ENCODE assay signal across 32 cellular contexts in the genomic region with DNA sequence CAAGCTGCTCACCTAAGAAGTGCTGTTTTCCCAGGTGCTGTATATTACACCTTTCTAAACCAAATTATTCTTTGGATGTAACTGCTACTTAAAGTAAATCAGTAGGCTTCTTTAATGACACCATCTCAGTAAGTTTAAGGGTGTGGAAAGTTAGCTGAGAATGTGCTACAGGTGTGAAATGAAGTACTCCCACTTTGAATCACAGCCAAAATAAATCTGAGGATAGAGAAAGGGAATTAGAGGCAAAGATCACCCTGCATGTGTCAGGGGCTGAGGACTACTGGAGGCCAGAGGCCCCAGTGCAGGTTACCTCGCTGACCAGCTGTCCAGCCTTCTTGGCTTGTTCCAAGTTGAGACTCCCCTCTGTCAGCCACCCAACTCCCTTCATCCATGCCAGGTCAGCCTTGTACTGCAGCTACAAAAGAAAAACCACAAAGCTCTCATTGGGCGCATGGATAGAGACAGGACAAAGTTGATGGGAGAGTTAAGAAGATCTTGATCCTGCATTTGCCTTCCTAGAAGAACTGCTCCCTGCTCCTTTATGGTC. TPM values are rescaled to one million over a fixed set of nuclear protein-coding genes. Genes with fewer than 3 reads are reported as not detected.
"Had no signal": no experiment of that assay in that cellular context is flagged by ENCODE, and none has a peak within 500 bp of the region (broad histone marks: within the 10 kb centered on the region; RNA-seq: fewer than 3 reads in every experiment).

No MANE protein-coding gene starts in this region.

- H3K9me3 ChIP-seq: Peyer's patch had no signal

- H3K4me3 ChIP-seq: Peyer's patch, SK-N-MC had no signal

- ATAC-seq: activated CD8-positive, alpha-beta T cell treated with anti-CD3 and anti-CD28 coated beads for 36 hours; activated T-cell treated with anti-CD3 and anti-CD28 coated beads, Interleukin-2, amount 50 U/mL, for 72 hours; activated T-helper 17 cell treated with anti-CD3 and anti-CD28 coated beads, Interleukin-2, amount 50 U/mL, for 72 hours; PC-3 had no signal

- DNase-seq: activated CD4-positive, alpha-beta T cell treated with anti-CD3 and anti-CD28 coated beads, Interleukin-2, amount 10 ng/mL, durations not matched to agents 24 days and 14 days; activated CD4-positive, alpha-beta T cell treated with anti-CD3 and anti-CD28 coated beads, Interleukin-2, amount 50 U/mL, for 4 hours; activated CD8-positive, alpha-beta T cell treated with anti-CD3 and anti-CD28 coated beads for 36 hours; activated effector memory CD4-positive, alpha-beta T cell treated with anti-CD3 and anti-CD28 coated beads, Interleukin-2, amount 50 U/mL, for 16 hours; activated naive CD4-positive, alpha-beta T cell; activated naive CD4-positive, alpha-beta T cell treated with anti-CD3 and anti-CD28 coated beads, Interleukin-2, amount 50 U/mL, for 16 hours; activated naive CD8-positive, alpha-beta T cell treated with anti-CD3 and anti-CD28 coated beads for 36 hours; activated T-cell treated with anti-CD3 and anti-CD28 coated beads, Interleukin-2, amount 50 U/mL, for 1 hour; activated T-cell treated with anti-CD3 and anti-CD28 coated beads, Interleukin-2, amount 50 U/mL, for 72 hours; amniotic stem cell; aorta; brain microvascular endothelial cell; Karpas-422; KBM-7; NCI-H1105; NCI-H1417 treated with DMSO at 0.1 percent for 48 hours; NCI-H1694; NCI-H1930; NCI-H510A; NCI-H526; NCI-H748 treated with DMSO at 0.1 percent for 48 hours; NK-92 treated with Interleukin-12 subunit alpha and Interleukin-12 subunit beta, amount 100 ng/mL, for 24 hours; PC-3; Peyer's patch; RPMI8226; T1000 had no signal

- H3K36me3 ChIP-seq: brain microvascular endothelial cell, Peyer's patch had no signal

- H3K27me3 ChIP-seq: brain microvascular endothelial cell, Peyer's patch had no signal

- H3K4me1 ChIP-seq: Peyer's patch had no signal

- H3K27ac ChIP-seq: brain microvascular endothelial cell, Peyer's patch, SK-N-MC had no signal

RNA-seq across cellular contexts. Expression of a gene that starts 35.2 kb away (rescaled TPM):
- total RNA-seq: activated CD4-positive, alpha-beta T cell treated with anti-CD3 and anti-CD28 coated beads, Interleukin-2, amount 10 ng/mL, durations not matched to agents 24 days and 14 days; activated CD8-positive, alpha-beta memory T cell treated with anti-CD3 and anti-CD28 coated beads for 36 hours; activated CD8-positive, alpha-beta T cell treated with anti-CD3 and anti-CD28 coated beads for 36 hours; activated naive CD8-positive, alpha-beta T cell treated with anti-CD3 and anti-CD28 coated beads for 36 hours; activated T-cell treated with anti-CD3 and anti-CD28 coated beads, Interleukin-2, amount 50 U/mL, for 72 hours; activated T-helper 17 cell treated with anti-CD3 and anti-CD28 coated beads, Interleukin-2, amount 50 U/mL, for 72 hours; aorta; MCF 10A; PC-3; Peyer's patch; T-helper 1 cell treated with Interleukin-12 subunit alpha and Interleukin-12 subunit beta and Interleukin-4 antibody, amounts not matched to agents 30 ng/mL and 1 ng/mL, for 36 hours; T-helper 2 cell treated with Interferon-gamma antibody and Interleukin-4, amounts not matched to agents 100 ng/mL and 5 ng/mL, for 36 hours had no signal
